Comparison of ENCODE assay signal across 19 cellular contexts in the genomic region with DNA sequence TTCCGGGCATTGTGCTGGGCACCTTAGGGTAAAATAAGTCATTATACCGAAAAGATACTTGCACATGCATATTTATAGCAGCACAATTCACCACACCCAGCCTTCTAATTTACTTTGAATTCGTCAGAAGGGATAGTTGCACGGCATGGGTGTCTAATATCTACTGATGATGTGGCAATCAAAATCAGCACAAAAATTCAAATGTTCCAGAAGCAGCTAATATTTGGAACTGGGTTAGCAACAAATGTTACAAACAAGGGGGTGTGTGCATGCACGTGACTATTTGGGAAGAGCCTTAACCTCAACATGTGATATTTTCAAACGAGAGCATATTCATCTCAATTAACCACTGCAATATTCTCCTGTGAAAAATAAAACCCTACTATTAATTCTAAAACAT.
DNase-seq lines count a peak whose midpoint lies in the region; ATAC-seq and TF ChIP-seq lines count a peak whose summit lies in the region.
"Had no signal": no experiment of that assay in that cellular context is flagged by ENCODE, and none has a peak within 500 bp of the region (broad histone marks: within the 10 kb centered on the region; RNA-seq: fewer than 3 reads in every experiment).

No MANE protein-coding gene starts in this region.

- intact Hi-C loops in MCF 10A (cut with micrococcal nuclease): no loop called here
- intact Hi-C loops in mammary epithelial cell (cut with micrococcal nuclease): no loop called here
- intact Hi-C loops in vagina (cut with DNase I): no loop called here

- POLR2A ChIA-PET in MCF 10A (lab: Yijun Ruan, JAX): interaction anchor here (0.6 to 3.6 kb wide), 10 partner anchors 8 to 213 kb away, joined by 3 to 20 read pairs (median 4); a partner anchor contains a TSS

- H3K36me3 ChIP-seq in mammary epithelial cell (ENCODE audit: insufficient read depth, low read length): peaks cover 2% of the 10 kb centered on the region
- no peaks in the 10 kb centered on the region for H3K36me3 ChIP-seq in vagina
- H3K36me3 ChIP-seq: right lobe of liver had no signal

- in situ Hi-C loops in mammary epithelial cell (cut with MboI; ENCODE audit: low sequenced_read_pairs in 2 of 2): no loop called here

- dilution Hi-C loops in mammary epithelial cell (cut with HindIII; ENCODE audit: low sequenced_read_pairs): no loop called here

- H3K27me3 ChIP-seq in mammary epithelial cell (ENCODE audit: insufficient read depth, low read length): no peaks in the 10 kb centered on the region
- H3K27me3 ChIP-seq in vagina: no peaks in the 10 kb centered on the region
- H3K27me3 ChIP-seq: right lobe of liver had no signal

- no peaks in the 10 kb centered on the region for H3K9me3 Mint-ChIP-seq in MCF 10A (ENCODE audit: unreplicated experiment)
- H3K9me3 Mint-ChIP-seq: activated naive CD8-positive, alpha-beta T cell treated with anti-CD3 and anti-CD28 coated beads, Interleukin-2, amount 50 U/mL, for 24 hours; stimulated activated naive CD8-positive, alpha-beta T cell treated with anti-CD3 and anti-CD28 coated beads, Interleukin-15, Interleukin-2, amounts not matched to agents 100 ng/mL and 50 ng/mL, for 24 hours had no signal

- no peak overlapping the region for H2AFZ ChIP-seq in mammary epithelial cell (ENCODE audit: low read depth, low read length)

- ATAC-seq in omental fat pad (ENCODE audit: low FRiP score): peak; percentile 56
- ATAC-seq: activated naive CD8-positive, alpha-beta T cell treated with anti-CD3 and anti-CD28 coated beads, Interleukin-2, amount 50 U/mL, for 24 hours; right lobe of liver had no signal

- H4K20me1 ChIP-seq in mammary epithelial cell (ENCODE audit: insufficient read depth, low read length): no peaks in the 10 kb centered on the region

- DNase-seq in MCF 10A (ENCODE audit: unreplicated experiment) (peak; percentile 42), mammary epithelial cell (no peak), fibroblast of pulmonary artery (ENCODE audit: low read depth) (peak; percentile 56), omental fat pad (ENCODE audit: low spot score) (no peak), vagina (ENCODE audit: extremely low spot score in 2 of 2) (no peak), C1 segment of cervical spinal cord (lab: John Stamatoyannopoulos, UW) (no peak), HUDEP-2 (lab: John Stamatoyannopoulos, UW; ENCODE audit: unreplicated experiment in 76 of 76) (no peak)
- no peak for DNase-seq in activated naive CD4-positive, alpha-beta T cell (lab: John Stamatoyannopoulos, UW)
- DNase-seq: activated naive CD8-positive, alpha-beta T cell treated with anti-CD3 and anti-CD28 coated beads, Interleukin-2, amount 50 U/mL, for 24 hours; activated T-cell treated with anti-CD3 and anti-CD28 coated beads for 4 hours; COR-L47; IMR-90; kidney glomerular epithelial cell; naive B cell; NCI-H1105 treated with DMSO at 0.1 percent for 48 hours; NCI-H446; right lobe of liver had no signal

- peak overlapping the region; percentile 97 for H3K27ac Mint-ChIP-seq in MCF 10A (ENCODE audit: low read depth, unreplicated experiment)
- H3K27ac Mint-ChIP-seq: activated naive CD8-positive, alpha-beta T cell treated with anti-CD3 and anti-CD28 coated beads, Interleukin-2, amount 50 U/mL, for 24 hours; stimulated activated naive CD8-positive, alpha-beta T cell treated with anti-CD3 and anti-CD28 coated beads, Interleukin-15, Interleukin-2, amounts not matched to agents 100 ng/mL and 50 ng/mL, for 24 hours had no signal

- H3K9ac ChIP-seq in mammary epithelial cell (ENCODE audit: insufficient read depth, low read length): no peak overlapping the region

- CTCF ChIA-PET in MCF 10A (lab: Yijun Ruan, JAX): no interaction called here
- CTCF ChIA-PET in mammary epithelial cell (lab: Charles Lee; ENCODE audit: low non-redundant PET): no interaction called here

- H3K4me1 ChIP-seq in mammary epithelial cell (ENCODE audit: insufficient read depth, low read length) (peaks cover 12% of the 10 kb centered on the region), vagina (peaks cover 55% of the 10 kb centered on the region)
- H3K4me1 ChIP-seq: right lobe of liver had no signal

- TF ChIP-seq CTCF in MCF 10A (IDR thresholded peaks at IDR 0.05; ENCODE audit: unreplicated experiment) (no peak), mammary epithelial cell (conservative IDR thresholded peaks at IDR 0.05 in 1 of 2, IDR thresholded peaks at IDR 0.05 in 1 of 2; ENCODE audit: extremely low read depth in 1 of 2, insufficient read depth in 1 of 2, low read depth in 1 of 2, low read length in 2 of 2) (no peak), fibroblast of pulmonary artery (IDR thresholded peaks at IDR 0.05; ENCODE audit: low read length, missing control alignments) (no peak), omental fat pad (IDR thresholded peaks at IDR 0.05) (no peak), vagina (IDR thresholded peaks at IDR 0.05) (no peak)

- 93% methylated on average over 6 of the region's 6 CpGs for WGBS in mammary epithelial cell (ENCODE audit: low coverage, missing lambda C conversion rate)

- H3K4me3 Mint-ChIP-seq in MCF 10A (ENCODE audit: unreplicated experiment): peak overlapping the region; percentile 30
- H3K4me3 Mint-ChIP-seq: activated naive CD8-positive, alpha-beta T cell treated with anti-CD3 and anti-CD28 coated beads, Interleukin-2, amount 50 U/mL, for 24 hours; naive B cell; stimulated activated naive CD8-positive, alpha-beta T cell treated with anti-CD3 and anti-CD28 coated beads, Interleukin-15, Interleukin-2, amounts not matched to agents 100 ng/mL and 50 ng/mL, for 24 hours had no signal

- H3K27me3 Mint-ChIP-seq in MCF 10A (ENCODE audit: insufficient read depth, unreplicated experiment): no peaks in the 10 kb centered on the region

- TF ChIP-seq POLR2A in vagina (IDR thresholded peaks at IDR 0.05): no peak

- no peaks in the 10 kb centered on the region for H3K36me3 Mint-ChIP-seq in MCF 10A (ENCODE audit: insufficient read depth, unreplicated experiment)
- H3K36me3 Mint-ChIP-seq: naive B cell had no signal

- H3K9me3 ChIP-seq in mammary epithelial cell (replicated peaks; ENCODE audit: insufficient read depth, low read length): no peaks in the 10 kb centered on the region
- no peaks in the 10 kb centered on the region for H3K9me3 ChIP-seq in vagina
- H3K9me3 ChIP-seq: right lobe of liver had no signal

- peaks cover 31% of the 10 kb centered on the region for H3K79me2 ChIP-seq in mammary epithelial cell (ENCODE audit: insufficient read depth, low read length)

- peaks cover 20% of the 10 kb centered on the region for H3K4me1 Mint-ChIP-seq in MCF 10A (ENCODE audit: insufficient read depth, unreplicated experiment)
- H3K4me1 Mint-ChIP-seq: activated naive CD8-positive, alpha-beta T cell treated with anti-CD3 and anti-CD28 coated beads, Interleukin-2, amount 50 U/mL, for 24 hours; naive B cell had no signal

- H3K4me2 ChIP-seq in mammary epithelial cell (ENCODE audit: insufficient read depth, low read depth, low read length): no peak overlapping the region

- BruUV-seq in MCF 10A (replicated peaks; lab: Mats Ljungman, UMichigan) (no TSS peak), mammary epithelial cell (replicated peaks; lab: Mats Ljungman, UMichigan) (no TSS peak)

- H3K4me3 ChIP-seq in mammary epithelial cell (replicated peaks in 1 of 3; ENCODE audit: insufficient read depth in 1 of 3, low read depth in 2 of 3, low read length in 3 of 3) (no peak overlapping the region), fibroblast of pulmonary artery (replicated peaks; ENCODE audit: low read depth, low read length) (no peak overlapping the region), vagina (no peak overlapping the region)
- H3K4me3 ChIP-seq: right lobe of liver had no signal

- H3K27ac ChIP-seq in mammary epithelial cell (ENCODE audit: insufficient read depth, low read depth, low read length): no peak overlapping the region
- peak overlapping the region; percentile 85 for H3K27ac ChIP-seq in vagina
- H3K27ac ChIP-seq: 22Rv1, right lobe of liver had no signal

Comparison
In these comparisons a context has a peak if more than half of its experiments do, and no peak if none do; other contexts are left out.
1. DNase-seq: peak in MCF 10A (single experiment) and fibroblast of pulmonary artery (single experiment); none in mammary epithelial cell (single experiment), omental fat pad (single experiment), vagina (0 of 2), C1 segment of cervical spinal cord (0 of 14), HUDEP-2 (0 of 76) and activated naive CD4-positive, alpha-beta T cell (0 of 4).